Comparison of ENCODE assay signal across 1 cellular context in genomic region chr12:22051114-22051698, GRCh38.
TF ChIP-seq lines count a peak whose summit lies in the region.

No MANE protein-coding gene starts in this region.

TF ChIP-seq in GM23338, 12 proteins besides CTCF, POLR2A, EP300 and RAD21 (continued from another document):
- TF ChIP-seq REST (IDR thresholded peaks at IDR 0.05; ENCODE audit: unreplicated experiment): no peak
- TF ChIP-seq ETS1 (IDR thresholded peaks at IDR 0.05): no peak
- TF ChIP-seq STAT1 (IDR thresholded peaks at IDR 0.05; ENCODE audit: unreplicated experiment): no peak
